In genomic region chr1:81582467-81582986, GRCh38 we compare ENCODE assay signal across 17 cellular contexts.
DNase-seq lines count a peak whose midpoint lies in the region; ATAC-seq and TF ChIP-seq lines count a peak whose summit lies in the region.
"Had no signal": no experiment of that assay in that cellular context is flagged by ENCODE, and none has a peak within 500 bp of the region (broad histone marks: within the 10 kb centered on the region; RNA-seq: fewer than 3 reads in every experiment).

No MANE protein-coding gene starts in this region.

- H2BK20ac ChIP-seq in IMR-90 (ENCODE audit: low read depth, low read length), result no peak overlapping the region

- no peak for ATAC-seq in IMR-90 (ENCODE audit: low read depth)
- ATAC-seq: heart left ventricle, Panc1 had no signal

- peak; percentile 7 for DNase-seq in AG09309 (ENCODE audit: low read depth)
- peak; percentile 3 for DNase-seq in GM13977 (ENCODE audit: low spot score)
- DNase-seq in IMR-90, result peak; percentile 30
- DNase-seq in kidney epithelial cell (ENCODE audit: low read depth), result peak; percentile 47
- no peak for DNase-seq in dedifferentiated amniotic fluid mesenchymal stem cell (ENCODE audit: extremely low spot score)
- no peak for DNase-seq in SIG-M5 (lab: John Stamatoyannopoulos, UW)
- DNase-seq in activated T-cell treated with anti-CD3 and anti-CD28 coated beads, Interleukin-2, amount 50 U/mL, for 24 hours, result no peak
- DNase-seq in NOMO-1 treated with DMSO at 0.1 percent for 48 hours (lab: John Stamatoyannopoulos, UW; ENCODE audit: unreplicated experiment), result no peak
- DNase-seq: activated CD8-positive, alpha-beta memory T cell treated with anti-CD3 and anti-CD28 coated beads for 24 hours; activated effector memory CD4-positive, alpha-beta T cell treated with Interleukin-2 at 50 U/mL for 16 hours; cortex of kidney; heart left ventricle; NCI-H2029 treated with DMSO at 0.1 percent for 48 hours; NCI-H526; stimulated activated CD4-positive, alpha-beta T cell treated with anti-CD3 and anti-CD28 coated beads, Interleukin-12 subunit alpha, Interleukin-12 subunit beta, amount 100 ng/mL, for 4 hours had no signal

- no peak for TF ChIP-seq CTCF in AG09309 (IDR thresholded peaks at IDR 0.05; ENCODE audit: control insufficient read depth, insufficient read depth, low read depth, low read length, missing control alignments)
- TF ChIP-seq CTCF in GM13977 (IDR thresholded peaks at IDR 0.05; ENCODE audit: extremely low read depth, insufficient read depth, missing control alignments), result no peak
- TF ChIP-seq CTCF in IMR-90 (conservative IDR thresholded peaks at IDR 0.05; ENCODE audit: low read depth, low read length), result no peak
- no peak for TF ChIP-seq CTCF in kidney epithelial cell (IDR thresholded peaks at IDR 0.05; ENCODE audit: insufficient read depth, low read length, poor library complexity, severe bottlenecking)

- no peaks in the 10 kb centered on the region for H3K9me3 Mint-ChIP-seq in activated T-cell treated with anti-CD3 and anti-CD28 coated beads, Interleukin-2, amount 50 U/mL, for 24 hours

- POLR2A ChIA-PET in IMR-90 (lab: Charles Lee; ENCODE audit: unreplicated experiment), result no interaction called here

- H4K8ac ChIP-seq in IMR-90 (ENCODE audit: low read depth in 2 of 2, low read length in 2 of 2), result no peak overlapping the region

- H3K79me1 ChIP-seq in IMR-90 (ENCODE audit: low read depth in 1 of 2, low read length in 2 of 2), result no peaks in the 10 kb centered on the region

- TF ChIP-seq POLR2A in IMR-90 (IDR thresholded peaks at IDR 0.05; ENCODE audit: low read depth, low read length), result no peak

- H3K4ac ChIP-seq in IMR-90 (ENCODE audit: low read depth, low read length), result no peak overlapping the region

- H3K27me3 Mint-ChIP-seq in activated T-cell treated with anti-CD3 and anti-CD28 coated beads, Interleukin-2, amount 50 U/mL, for 24 hours, result no peaks in the 10 kb centered on the region

- H3K27ac ChIP-seq in IMR-90 (ENCODE audit: insufficient read depth, low read length), result no peak overlapping the region
- H3K27ac ChIP-seq: ascending aorta, heart left ventricle had no signal

- no peaks in the 10 kb centered on the region for H3K9me1 ChIP-seq in IMR-90 (ENCODE audit: insufficient read depth, low read length)

- H3K36me3 Mint-ChIP-seq in activated T-cell treated with anti-CD3 and anti-CD28 coated beads, Interleukin-2, amount 50 U/mL, for 24 hours (ENCODE audit: low read depth), result no peaks in the 10 kb centered on the region

- H2BK120ac ChIP-seq in IMR-90 (ENCODE audit: low read depth, low read length), result peak overlapping the region; percentile 48; the same call in 1 of the 2 replicates

- H3K18ac ChIP-seq in IMR-90 (ENCODE audit: low read depth, low read length), result peak overlapping the region; percentile 84; the same call in 1 of the 2 replicates

- H2BK5ac ChIP-seq in IMR-90 (ENCODE audit: low read depth, low read length, poor library complexity, severe bottlenecking), result no peak overlapping the region

- H2AK9ac ChIP-seq in IMR-90 (replicated peaks; ENCODE audit: low read depth, low read length, poor library complexity), result no peak overlapping the region

- H3K36me3 ChIP-seq in IMR-90 (ENCODE audit: control insufficient read depth, insufficient read depth, low read length) (no peaks in the 10 kb centered on the region), kidney epithelial cell (ENCODE audit: control insufficient read depth, insufficient read depth, low read length) (no peaks in the 10 kb centered on the region)
- H3K36me3 ChIP-seq: ascending aorta, heart left ventricle had no signal

- H3K27me3 ChIP-seq in IMR-90 (ENCODE audit: control insufficient read depth, insufficient read depth, low read length), result no peaks in the 10 kb centered on the region
- H3K27me3 ChIP-seq in kidney epithelial cell (ENCODE audit: control insufficient read depth, insufficient read depth, low read length), result no peaks in the 10 kb centered on the region
- H3K27me3 ChIP-seq: ascending aorta, heart left ventricle had no signal

- BruUV-seq in IMR-90 (replicated peaks; lab: Mats Ljungman, UMichigan), result no TSS peak

- H3K4me2 ChIP-seq in IMR-90 (ENCODE audit: low read depth, low read length), result no peak overlapping the region

- dilution Hi-C loops in IMR-90 (cut with HindIII; ENCODE audit: low sequenced_read_pairs, unreplicated experiment), result no loop called here

- no peaks in the 10 kb centered on the region for H3K4me1 ChIP-seq in IMR-90 (ENCODE audit: control insufficient read depth, insufficient read depth, low read length)
- H3K4me1 ChIP-seq: ascending aorta had no signal

- CTCF ChIA-PET in IMR-90 (lab: Yijun Ruan, JAX), result no interaction called here

- H4K20me1 ChIP-seq in IMR-90 (ENCODE audit: insufficient read depth, low read length), result no peaks in the 10 kb centered on the region

- H2BK15ac ChIP-seq in IMR-90 (ENCODE audit: low read depth, low read length), result no peak overlapping the region

- no peak overlapping the region for H3K27ac Mint-ChIP-seq in activated T-cell treated with anti-CD3 and anti-CD28 coated beads, Interleukin-2, amount 50 U/mL, for 24 hours

- no peak overlapping the region for H3K56ac ChIP-seq in IMR-90 (ENCODE audit: extremely low read depth, insufficient read depth, low read length)

- no peak overlapping the region for H3K23ac ChIP-seq in IMR-90 (ENCODE audit: low read depth, low read length)

- no peak overlapping the region for H4K5ac ChIP-seq in IMR-90 (ENCODE audit: low read depth, low read length)

- H3K14ac ChIP-seq in IMR-90 (replicated peaks; ENCODE audit: low read depth, low read length), result no peak overlapping the region

- no peak overlapping the region for H4K91ac ChIP-seq in IMR-90 (ENCODE audit: insufficient read depth, low read depth, low read length)

- H3K4me3 ChIP-seq in AG09309 (ENCODE audit: control insufficient read depth, low read depth, low read length) (no peak overlapping the region), IMR-90 (ENCODE audit: insufficient read depth, low read depth, low read length) (no peak overlapping the region), kidney epithelial cell (ENCODE audit: low read depth, low read length) (no peak overlapping the region)
- H3K4me3 ChIP-seq: ascending aorta, heart left ventricle had no signal

- no CpG with 5 or more reads among the region's 2 CpGs for WGBS in IMR-90 (ENCODE audit: extremely low coverage in 2 of 2, insufficient read length in 1 of 2), 2 experiments

- no peak overlapping the region for H3K9ac ChIP-seq in IMR-90 (ENCODE audit: low read depth, low read length)

- TF ChIP-seq RAD21 in IMR-90 (IDR thresholded peaks at IDR 0.05; ENCODE audit: low read length), result no peak

- H3K4me3 Mint-ChIP-seq in activated T-cell treated with anti-CD3 and anti-CD28 coated beads, Interleukin-2, amount 50 U/mL, for 24 hours, result no peak overlapping the region

- no peaks in the 10 kb centered on the region for H3K9me3 ChIP-seq in IMR-90 (ENCODE audit: control insufficient read depth, insufficient read depth, low read length)
- H3K9me3 ChIP-seq: ascending aorta, heart left ventricle had no signal

- no peak overlapping the region for H2AFZ ChIP-seq in IMR-90 (replicated peaks; ENCODE audit: low read length, poor library complexity)

- intact Hi-C loops in IMR-90 (cut with micrococcal nuclease), result no loop called here

- no peak overlapping the region for H2AK5ac ChIP-seq in IMR-90 (ENCODE audit: low read depth, low read length)

- in situ Hi-C loops in GM13977 (cut with MboI; ENCODE audit: low pct_unique_long_range_greater_than_20kb, low sequenced_read_pairs, unreplicated experiment) (no loop called here), IMR-90 (cut with MboI; ENCODE audit: low sequenced_read_pairs) (no loop called here)

- no peaks in the 10 kb centered on the region for H3K4me1 Mint-ChIP-seq in activated T-cell treated with anti-CD3 and anti-CD28 coated beads, Interleukin-2, amount 50 U/mL, for 24 hours (ENCODE audit: low read depth)

TF ChIP-seq in IMR-90, 13 proteins besides CTCF, POLR2A, EP300 and RAD21:
- TF ChIP-seq RCOR1 (IDR thresholded peaks at IDR 0.05; ENCODE audit: insufficient replicate concordance, low read length), result no peak
- TF ChIP-seq NFE2L2 (IDR thresholded peaks at IDR 0.05; ENCODE audit: low read depth, low read length), result no peak
- TF ChIP-seq MXI1 (IDR thresholded peaks at IDR 0.05; ENCODE audit: borderline replicate concordance, low read depth, low read length), result no peak
- TF ChIP-seq CHD1 (IDR thresholded peaks at IDR 0.05; ENCODE audit: low read depth, low read length), result no peak
- TF ChIP-seq MAFK (IDR thresholded peaks at IDR 0.05; ENCODE audit: low read depth, low read length), result no peak
- no peak for TF ChIP-seq SMC3 (IDR thresholded peaks at IDR 0.05; ENCODE audit: low read depth, low read length)
- TF ChIP-seq MAZ (IDR thresholded peaks at IDR 0.05; ENCODE audit: borderline replicate concordance, low read depth, low read length), result no peak
- no peak for TF ChIP-seq CEBPB (IDR thresholded peaks at IDR 0.05; ENCODE audit: low read depth, low read length)
- TF ChIP-seq ELK1 (IDR thresholded peaks at IDR 0.05; ENCODE audit: borderline replicate concordance, low read depth, low read length), result no peak
- no peak for TF ChIP-seq BHLHE40 (IDR thresholded peaks at IDR 0.05; ENCODE audit: low read depth, low read length)
- TF ChIP-seq FOS (IDR thresholded peaks at IDR 0.05; ENCODE audit: low read depth, low read length), result no peak
- no peak for TF ChIP-seq USF2 (IDR thresholded peaks at IDR 0.05; ENCODE audit: low read depth, low read length)
- TF ChIP-seq RFX5 (IDR thresholded peaks at IDR 0.05; ENCODE audit: low read depth, low read length), result no peak

Comparison
In these comparisons a context has a peak if more than half of its experiments do, and no peak if none do; other contexts are left out.
1. DNase-seq: peak in AG09309 (single experiment), GM13977 (single experiment), IMR-90 (single experiment) and kidney epithelial cell (single experiment); none in dedifferentiated amniotic fluid mesenchymal stem cell (single experiment), SIG-M5 (single experiment), activated T-cell treated with anti-CD3 and anti-CD28 coated beads, Interleukin-2, amount 50 U/mL, for 24 hours (single experiment) and NOMO-1 treated with DMSO at 0.1 percent for 48 hours (single experiment).